Comparison of ENCODE assay signal across 9 cellular contexts in genomic region chr2:68292108-68292710, GRCh38. TPM values are rescaled to one million over a fixed set of nuclear protein-coding genes. Genes with fewer than 3 reads are reported as not detected.
A peak's percentile ranks its signal among the peaks of the same experiment; 100 is the strongest.
DNase-seq lines count a peak whose midpoint lies in the region; ATAC-seq, FAIRE-seq and TF ChIP-seq lines count a peak whose summit lies in the region.
"Had no signal": no experiment of that assay in that cellular context is flagged by ENCODE, and none has a peak within 500 bp of the region (broad histone marks: within the 10 kb centered on the region; RNA-seq: fewer than 3 reads in every experiment).

No MANE protein-coding gene starts in this region.

- peak; percentile 86 for FAIRE-seq in GM12891 (lab: Jason Lieb, UNC)

- no peaks in the 10 kb centered on the region for H3K9me3 ChIP-seq in T-helper 17 cell (ENCODE audit: control insufficient read depth, low read length, poor library complexity, severe bottlenecking)
- no peaks in the 10 kb centered on the region for H3K9me3 ChIP-seq in tibial artery

- DNase-seq in CD1c-positive myeloid dendritic cell (ENCODE audit: extremely low spot score) (peak; percentile 17), GM12891 (ENCODE audit: insufficient read length, low spot score) (no peak), HuH-7 (ENCODE audit: low spot score) (peak; percentile 48), T-helper 17 cell (no peak), foreskin keratinocyte (peak in 1 of 2 donors; percentile 26), tibial artery (no peak)

- H3K36me3 ChIP-seq in tibial artery: no peaks in the 10 kb centered on the region

- H3K36me3 Mint-ChIP-seq in T-helper 17 cell (ENCODE audit: low read depth): no peaks in the 10 kb centered on the region
- H3K36me3 Mint-ChIP-seq: immature natural killer cell had no signal

- no peak for TF ChIP-seq POLR2A in GM12891 (IDR thresholded peaks at IDR 0.05; ENCODE audit: low read depth, low read length)

- H3K27me3 ChIP-seq in foreskin keratinocyte (no peaks in the 10 kb centered on the region), tibial artery (no peaks in the 10 kb centered on the region)

- H3K27me3 Mint-ChIP-seq in T-helper 17 cell: peaks cover 19% of the 10 kb centered on the region

- peak; percentile 83 for TF ChIP-seq CTCF in foreskin keratinocyte (conservative IDR thresholded peaks at IDR 0.05)
- peak; percentile 31 to 44 for TF ChIP-seq CTCF in tibial artery (IDR thresholded peaks at IDR 0.05)

- no peaks in the 10 kb centered on the region for H3K4me1 Mint-ChIP-seq in T-helper 17 cell

- no peak overlapping the region for H3K27ac Mint-ChIP-seq in T-helper 17 cell
- H3K27ac Mint-ChIP-seq: immature natural killer cell had no signal

- H3K4me3 ChIP-seq in tibial artery: no peak overlapping the region

- H3K27ac ChIP-seq in foreskin keratinocyte (no peak overlapping the region), tibial artery (no peak overlapping the region)

- ATAC-seq in T-helper 17 cell (peak; percentile 63), foreskin keratinocyte (peak; percentile 75), HG03095 (IDR thresholded peaks at IDR 0.05; ENCODE audit: unreplicated experiment) (no peak), HG03159 (IDR thresholded peaks at IDR 0.05; ENCODE audit: unreplicated experiment) (no peak)

- no peak overlapping the region for H3K4me3 Mint-ChIP-seq in T-helper 17 cell
- H3K4me3 Mint-ChIP-seq: immature natural killer cell had no signal

- no peaks in the 10 kb centered on the region for H3K4me1 ChIP-seq in foreskin keratinocyte
- peaks cover 0 to 5% (median 0%) of the 10 kb centered on the region in 4 donors for H3K4me1 ChIP-seq in tibial artery

- intact Hi-C loops in tibial artery (cut with DNase I; ENCODE audit: low total_unique reads): no loop called here

TF ChIP-seq in GM12891, 5 proteins besides CTCF, POLR2A, EP300 and RAD21:
- no peak for TF ChIP-seq PAX5 (IDR thresholded peaks at IDR 0.05; ENCODE audit: insufficient read depth, low read length, severe bottlenecking)
- no peak for TF ChIP-seq SPI1 (IDR thresholded peaks at IDR 0.05; ENCODE audit: low read depth, low read length)
- TF ChIP-seq TAF1 (IDR thresholded peaks at IDR 0.05; ENCODE audit: low read depth, low read length): no peak
- TF ChIP-seq POU2F2 (IDR thresholded peaks at IDR 0.05; ENCODE audit: low read depth, low read length): no peak
- TF ChIP-seq POLR2AphosphoS5 (IDR thresholded peaks at IDR 0.05; ENCODE audit: low read depth, low read length): no peak

RNA-seq across cellular contexts. Expression of gene CNRIP1, which starts 27.5 kb away (rescaled TPM):
- not detected for polyA plus RNA-seq in GM12891 (2012; ENCODE audit: low read depth, missing spikeins)
- total RNA-seq in T-helper 17 cell: under 1 TPM in 1 of 2 donors, not detected in 1; 0.17 TPM
- 0.11 TPM in 1 of 2 replicates, not detected in the other for total RNA-seq in foreskin keratinocyte
- 0.03 and 0.17 TPM in 2 replicates for polyA plus RNA-seq in foreskin keratinocyte
- polyA plus RNA-seq: immature natural killer cell had no signal

RNA-seq across cellular contexts. Expression of gene PPP3R1, which starts 39.9 kb away (rescaled TPM):
- polyA plus RNA-seq in GM12891 (2012; ENCODE audit: low read depth, missing spikeins): 20.7 TPM
- total RNA-seq in T-helper 17 cell (10 to 100 TPM; 60.3 to 83.9 TPM), foreskin keratinocyte (49.5 and 50.2 TPM in 2 replicates)
- 21.0 and 25.2 TPM in 2 replicates for polyA plus RNA-seq in foreskin keratinocyte

Comparison
In these comparisons a context has a peak if more than half of its experiments do, and no peak if none do; other contexts are left out.
1. DNase-seq: peak in CD1c-positive myeloid dendritic cell (single experiment) and HuH-7 (single experiment); none in GM12891 (single experiment), T-helper 17 cell (0 of 3) and tibial artery (0 of 2).
2. ATAC-seq: peak in T-helper 17 cell (single experiment) and foreskin keratinocyte (single experiment); none in HG03095 (single experiment) and HG03159 (single experiment).